In the genomic region with DNA sequence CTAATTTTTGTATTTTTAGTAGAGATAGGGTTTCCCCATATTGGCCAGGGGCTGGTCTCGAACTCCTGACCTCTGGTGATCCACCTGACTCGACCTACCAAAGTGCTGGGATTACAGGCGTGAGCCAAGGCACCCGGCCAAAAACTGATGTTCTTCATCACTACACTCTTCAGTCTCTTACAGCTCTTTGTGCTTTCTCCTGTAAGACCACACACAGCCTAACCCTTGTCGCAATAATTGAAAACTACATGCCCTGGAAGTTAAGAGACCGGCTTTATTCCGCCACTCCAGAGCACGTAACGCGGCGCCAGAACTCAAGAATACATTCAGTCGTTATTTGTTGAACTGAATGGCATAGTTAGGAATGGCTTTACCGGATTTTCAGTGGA, we compare ENCODE assay signal across 8 cellular contexts. TPM values are rescaled to one million over a fixed set of nuclear protein-coding genes. Genes with fewer than 3 reads are reported as not detected.
DNase-seq lines count a peak whose midpoint lies in the region; ATAC-seq lines count a peak whose summit lies in the region.

No MANE protein-coding gene starts in this region.

- no peaks in the 10 kb centered on the region for H3K9me3 Mint-ChIP-seq in activated CD4-positive, alpha-beta memory T cell treated with anti-CD3 and anti-CD28 coated beads for 36 hours
- no peaks in the 10 kb centered on the region for H3K9me3 Mint-ChIP-seq in stimulated activated memory B cell treated with anti-CD40 and anti-IgM and Interleukin-4, amounts not matched to agents 10 μg/mL and 1 μg/mL and 100 μg/mL, for 72 hours

- POLR2A ChIA-PET in activated CD4-positive, alpha-beta memory T cell treated with anti-CD3 and anti-CD28 coated beads for 36 hours (lab: Charles Lee) = interaction anchor here (2.2 kb wide), 1 partner anchor 9 kb away, joined by 19 read pairs; a partner anchor contains a TSS

- CTCF ChIA-PET in activated CD4-positive, alpha-beta memory T cell treated with anti-CD3 and anti-CD28 coated beads for 36 hours (lab: Charles Lee) = interaction anchor here (0.6 to 2.2 kb wide), 10 partner anchors 8 to 125 kb away, joined by 3 to 14 read pairs (median 4); a partner anchor contains a TSS

- intact Hi-C loops in activated CD4-positive, alpha-beta memory T cell treated with anti-CD3 and anti-CD28 coated beads for 36 hours (cut with micrococcal nuclease) = loop anchor here (1.0 to 5.0 kb wide), 3 partner anchors 9 to 144 kb away; a partner anchor contains a TSS

- peak overlapping the region; percentile 95 for H3K27ac Mint-ChIP-seq in activated CD4-positive, alpha-beta memory T cell treated with anti-CD3 and anti-CD28 coated beads for 36 hours
- peak overlapping the region; percentile 91 for H3K27ac Mint-ChIP-seq in stimulated activated memory B cell treated with anti-CD40 and anti-IgM and Interleukin-4, amounts not matched to agents 10 μg/mL and 1 μg/mL and 100 μg/mL, for 72 hours

- no peak for DNase-seq in activated CD4-positive, alpha-beta memory T cell treated with anti-CD3 and anti-CD28 coated beads for 36 hours
- DNase-seq in NK-92 (lab: John Stamatoyannopoulos, UW; ENCODE audit: unreplicated experiment) (no peak), NCI-H1105 (lab: John Stamatoyannopoulos, UW) (no peak)
- DNase-seq in activated effector memory CD4-positive, alpha-beta T cell treated with anti-CD3 and anti-CD28 coated beads, Interleukin-2, amount 50 U/mL, for 16 hours = no peak

- ATAC-seq in HG03432 (IDR thresholded peaks at IDR 0.05; ENCODE audit: unreplicated experiment) (peak; percentile 5), HG03097 (IDR thresholded peaks at IDR 0.05; ENCODE audit: low FRiP score, unreplicated experiment) (no peak)
- no peak for ATAC-seq in stimulated activated memory B cell treated with anti-CD40 and anti-IgM and Interleukin-4, amounts not matched to agents 10 μg/mL and 1 μg/mL and 100 μg/mL, for 72 hours

- peak overlapping the region; percentile 94 for H3K4me3 Mint-ChIP-seq in activated CD4-positive, alpha-beta memory T cell treated with anti-CD3 and anti-CD28 coated beads for 36 hours
- peak overlapping the region; percentile 97 for H3K4me3 Mint-ChIP-seq in stimulated activated memory B cell treated with anti-CD40 and anti-IgM and Interleukin-4, amounts not matched to agents 10 μg/mL and 1 μg/mL and 100 μg/mL, for 72 hours

- peaks cover 19% of the 10 kb centered on the region for H3K36me3 Mint-ChIP-seq in activated CD4-positive, alpha-beta memory T cell treated with anti-CD3 and anti-CD28 coated beads for 36 hours
- peaks cover 25% of the 10 kb centered on the region for H3K36me3 Mint-ChIP-seq in stimulated activated memory B cell treated with anti-CD40 and anti-IgM and Interleukin-4, amounts not matched to agents 10 μg/mL and 1 μg/mL and 100 μg/mL, for 72 hours

- H3K4me3 ChIP-seq in iPS-11a (ENCODE audit: low read depth, low read length) = peak overlapping the region; percentile 90

- peaks cover 38% of the 10 kb centered on the region for H3K4me1 Mint-ChIP-seq in activated CD4-positive, alpha-beta memory T cell treated with anti-CD3 and anti-CD28 coated beads for 36 hours (ENCODE audit: low read depth)
- peaks cover 31% of the 10 kb centered on the region for H3K4me1 Mint-ChIP-seq in stimulated activated memory B cell treated with anti-CD40 and anti-IgM and Interleukin-4, amounts not matched to agents 10 μg/mL and 1 μg/mL and 100 μg/mL, for 72 hours

- no peaks in the 10 kb centered on the region for H3K27me3 Mint-ChIP-seq in activated CD4-positive, alpha-beta memory T cell treated with anti-CD3 and anti-CD28 coated beads for 36 hours
- no peaks in the 10 kb centered on the region for H3K27me3 Mint-ChIP-seq in stimulated activated memory B cell treated with anti-CD40 and anti-IgM and Interleukin-4, amounts not matched to agents 10 μg/mL and 1 μg/mL and 100 μg/mL, for 72 hours

RNA-seq across cellular contexts. Expression of a gene that starts 0.6 kb away (rescaled TPM):
- 10 to 100 TPM; 40.2 to 43.2 TPM for total RNA-seq in activated CD4-positive, alpha-beta memory T cell treated with anti-CD3 and anti-CD28 coated beads for 36 hours

RNA-seq across cellular contexts. Expression of a gene that starts 9.2 kb away (rescaled TPM):
- 10 to 100 TPM; 73.6 to 76.7 TPM for total RNA-seq in activated CD4-positive, alpha-beta memory T cell treated with anti-CD3 and anti-CD28 coated beads for 36 hours

RNA-seq across cellular contexts. Expression of a gene that starts 18.5 kb away (rescaled TPM):
- under 1 TPM; 0.21 to 0.34 TPM for total RNA-seq in activated CD4-positive, alpha-beta memory T cell treated with anti-CD3 and anti-CD28 coated beads for 36 hours

RNA-seq across cellular contexts. Expression of a gene that starts 21.2 kb away (rescaled TPM):
- total RNA-seq in activated CD4-positive, alpha-beta memory T cell treated with anti-CD3 and anti-CD28 coated beads for 36 hours = under 1 TPM; 0.51 to 0.90 TPM

RNA-seq across cellular contexts. Expression of a gene that starts 28.4 kb away (rescaled TPM):
- total RNA-seq in activated CD4-positive, alpha-beta memory T cell treated with anti-CD3 and anti-CD28 coated beads for 36 hours = 10 to 100 TPM; 16.9 to 19.3 TPM
